ENCODE assay signal across 8 cellular contexts in genomic region chr15:39934415-39935044, GRCh38. TPM values are rescaled to one million over a fixed set of nuclear protein-coding genes. Genes with fewer than 3 reads are reported as not detected.
DNase-seq lines count a peak whose midpoint lies in the region; ATAC-seq lines count a peak whose summit lies in the region.

No MANE protein-coding gene starts in this region.

- intact Hi-C loops in left ventricle myocardium superior (cut with micrococcal nuclease): loop anchor here (10.0 kb wide), 1 partner anchor 150 kb away; the partner anchor contains the start of gene FSIP1
- intact Hi-C loops in posterior vena cava (cut with DNase I): no loop called here

- DNase-seq in ELR (ENCODE audit: low read depth): peak; percentile 42
- no peak for DNase-seq in left ventricle myocardium superior
- DNase-seq in renal cortical epithelial cell (ENCODE audit: low read depth): peak; percentile 25
- no peak for DNase-seq in activated gamma-delta T cell (lab: John Stamatoyannopoulos, UW)
- DNase-seq in posterior vena cava (ENCODE audit: low spot score): no peak
- DNase-seq in activated gamma-delta T cell treated with Interleukin-2 at 50 U/mL for 16 hours: no peak

- peaks cover under 1% of the 10 kb centered on the region for H3K36me3 Mint-ChIP-seq in activated naive CD4-positive, alpha-beta T cell treated with anti-CD3 and anti-CD28 coated beads, Interleukin-2, amount 50 U/mL, for 24 hours

- no peak overlapping the region for H3K27ac Mint-ChIP-seq in activated naive CD4-positive, alpha-beta T cell treated with anti-CD3 and anti-CD28 coated beads, Interleukin-2, amount 50 U/mL, for 24 hours

- H3K9me3 Mint-ChIP-seq in activated naive CD4-positive, alpha-beta T cell treated with anti-CD3 and anti-CD28 coated beads, Interleukin-2, amount 50 U/mL, for 24 hours: no peaks in the 10 kb centered on the region

- no peaks in the 10 kb centered on the region for H3K27me3 Mint-ChIP-seq in activated naive CD4-positive, alpha-beta T cell treated with anti-CD3 and anti-CD28 coated beads, Interleukin-2, amount 50 U/mL, for 24 hours

- peaks cover 40% of the 10 kb centered on the region for H3K4me1 Mint-ChIP-seq in activated naive CD4-positive, alpha-beta T cell treated with anti-CD3 and anti-CD28 coated beads, Interleukin-2, amount 50 U/mL, for 24 hours

- H3K4me3 Mint-ChIP-seq in activated naive CD4-positive, alpha-beta T cell treated with anti-CD3 and anti-CD28 coated beads, Interleukin-2, amount 50 U/mL, for 24 hours: peak overlapping the region; percentile 91

- ATAC-seq in HG03521 (IDR thresholded peaks at IDR 0.05; ENCODE audit: unreplicated experiment) (peak; percentile 6), left ventricle myocardium superior (peak; percentile 7)

RNA-seq across cellular contexts. Expression of gene EIF2AK4, which starts 0.6 kb away (rescaled TPM):
- total RNA-seq in left ventricle myocardium superior (20.5 TPM), renal cortical epithelial cell (86.1 and 88.3 TPM in 2 replicates), posterior vena cava (10 to 100 TPM; 26.2 to 29.5 TPM)

RNA-seq across cellular contexts. Expression of gene GPR176, which starts 14.5 kb away (rescaled TPM):
- total RNA-seq in left ventricle myocardium superior: 1.5 TPM
- total RNA-seq in renal cortical epithelial cell: 48.8 and 97.2 TPM in 2 replicates
- total RNA-seq in posterior vena cava: 10 to 100 TPM; 11.0 to 24.2 TPM

Comparison
In these comparisons a context has a peak if more than half of its experiments do, and no peak if none do; other contexts are left out.
1. DNase-seq: peak in ELR (single experiment) and renal cortical epithelial cell (single experiment); none in left ventricle myocardium superior (single experiment), activated gamma-delta T cell (single experiment), posterior vena cava (single experiment) and activated gamma-delta T cell treated with Interleukin-2 at 50 U/mL for 16 hours (single experiment).